2 cellular contexts compared by ENCODE assay signal in the genomic region with DNA sequence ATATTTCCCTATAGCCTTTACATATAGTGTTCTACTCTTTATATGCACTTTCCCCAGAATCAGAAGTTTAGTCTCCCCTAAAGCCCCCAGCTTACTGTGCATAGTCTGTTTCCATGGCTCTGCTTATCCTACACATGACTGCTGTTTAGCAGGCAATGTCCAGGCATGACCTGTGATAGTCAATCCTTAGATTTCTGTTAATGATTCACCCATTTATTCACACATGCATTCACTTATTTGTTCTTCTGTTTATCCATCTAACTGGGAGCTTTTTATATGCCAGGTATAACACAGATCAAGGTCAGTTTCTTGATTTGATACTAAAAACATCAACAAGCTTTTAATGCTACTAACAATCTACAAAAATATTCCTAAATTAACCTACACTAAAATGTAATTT.
TF ChIP-seq lines count a peak whose summit lies in the region.

No MANE protein-coding gene starts in this region.

TF ChIP-seq in liver, 16 proteins besides CTCF, POLR2A, EP300 and RAD21 (continued from another document):
- TF ChIP-seq, protein P1, sequence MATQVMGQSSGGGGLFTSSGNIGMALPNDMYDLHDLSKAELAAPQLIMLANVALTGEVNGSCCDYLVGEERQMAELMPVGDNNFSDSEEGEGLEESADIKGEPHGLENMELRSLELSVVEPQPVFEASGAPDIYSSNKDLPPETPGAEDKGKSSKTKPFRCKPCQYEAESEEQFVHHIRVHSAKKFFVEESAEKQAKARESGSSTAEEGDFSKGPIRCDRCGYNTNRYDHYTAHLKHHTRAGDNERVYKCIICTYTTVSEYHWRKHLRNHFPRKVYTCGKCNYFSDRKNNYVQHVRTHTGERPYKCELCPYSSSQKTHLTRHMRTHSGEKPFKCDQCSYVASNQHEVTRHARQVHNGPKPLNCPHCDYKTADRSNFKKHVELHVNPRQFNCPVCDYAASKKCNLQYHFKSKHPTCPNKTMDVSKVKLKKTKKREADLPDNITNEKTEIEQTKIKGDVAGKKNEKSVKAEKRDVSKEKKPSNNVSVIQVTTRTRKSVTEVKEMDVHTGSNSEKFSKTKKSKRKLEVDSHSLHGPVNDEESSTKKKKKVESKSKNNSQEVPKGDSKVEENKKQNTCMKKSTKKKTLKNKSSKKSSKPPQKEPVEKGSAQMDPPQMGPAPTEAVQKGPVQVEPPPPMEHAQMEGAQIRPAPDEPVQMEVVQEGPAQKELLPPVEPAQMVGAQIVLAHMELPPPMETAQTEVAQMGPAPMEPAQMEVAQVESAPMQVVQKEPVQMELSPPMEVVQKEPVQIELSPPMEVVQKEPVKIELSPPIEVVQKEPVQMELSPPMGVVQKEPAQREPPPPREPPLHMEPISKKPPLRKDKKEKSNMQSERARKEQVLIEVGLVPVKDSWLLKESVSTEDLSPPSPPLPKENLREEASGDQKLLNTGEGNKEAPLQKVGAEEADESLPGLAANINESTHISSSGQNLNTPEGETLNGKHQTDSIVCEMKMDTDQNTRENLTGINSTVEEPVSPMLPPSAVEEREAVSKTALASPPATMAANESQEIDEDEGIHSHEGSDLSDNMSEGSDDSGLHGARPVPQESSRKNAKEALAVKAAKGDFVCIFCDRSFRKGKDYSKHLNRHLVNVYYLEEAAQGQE (IDR thresholded peaks at IDR 0.05) = peak; percentile 35
TF ChIP-seq in liver: peak in this region for 8.

TF ChIP-seq in WTC11, 78 proteins besides CTCF, POLR2A, EP300 and RAD21 (continued from another document):
- TF ChIP-seq, protein P2, sequence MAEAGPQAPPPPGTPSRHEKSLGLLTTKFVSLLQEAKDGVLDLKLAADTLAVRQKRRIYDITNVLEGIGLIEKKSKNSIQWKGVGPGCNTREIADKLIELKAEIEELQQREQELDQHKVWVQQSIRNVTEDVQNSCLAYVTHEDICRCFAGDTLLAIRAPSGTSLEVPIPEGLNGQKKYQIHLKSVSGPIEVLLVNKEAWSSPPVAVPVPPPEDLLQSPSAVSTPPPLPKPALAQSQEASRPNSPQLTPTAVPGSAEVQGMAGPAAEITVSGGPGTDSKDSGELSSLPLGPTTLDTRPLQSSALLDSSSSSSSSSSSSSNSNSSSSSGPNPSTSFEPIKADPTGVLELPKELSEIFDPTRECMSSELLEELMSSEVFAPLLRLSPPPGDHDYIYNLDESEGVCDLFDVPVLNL (CRISPR knock-in tag; IDR thresholded peaks at IDR 0.05; ENCODE audit: borderline replicate concordance, low read depth) = no peak
- TF ChIP-seq, protein P3, sequence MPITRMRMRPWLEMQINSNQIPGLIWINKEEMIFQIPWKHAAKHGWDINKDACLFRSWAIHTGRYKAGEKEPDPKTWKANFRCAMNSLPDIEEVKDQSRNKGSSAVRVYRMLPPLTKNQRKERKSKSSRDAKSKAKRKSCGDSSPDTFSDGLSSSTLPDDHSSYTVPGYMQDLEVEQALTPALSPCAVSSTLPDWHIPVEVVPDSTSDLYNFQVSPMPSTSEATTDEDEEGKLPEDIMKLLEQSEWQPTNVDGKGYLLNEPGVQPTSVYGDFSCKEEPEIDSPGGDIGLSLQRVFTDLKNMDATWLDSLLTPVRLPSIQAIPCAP (CRISPR knock-in tag; IDR thresholded peaks at IDR 0.05) = no peak
- TF ChIP-seq, protein P4, sequence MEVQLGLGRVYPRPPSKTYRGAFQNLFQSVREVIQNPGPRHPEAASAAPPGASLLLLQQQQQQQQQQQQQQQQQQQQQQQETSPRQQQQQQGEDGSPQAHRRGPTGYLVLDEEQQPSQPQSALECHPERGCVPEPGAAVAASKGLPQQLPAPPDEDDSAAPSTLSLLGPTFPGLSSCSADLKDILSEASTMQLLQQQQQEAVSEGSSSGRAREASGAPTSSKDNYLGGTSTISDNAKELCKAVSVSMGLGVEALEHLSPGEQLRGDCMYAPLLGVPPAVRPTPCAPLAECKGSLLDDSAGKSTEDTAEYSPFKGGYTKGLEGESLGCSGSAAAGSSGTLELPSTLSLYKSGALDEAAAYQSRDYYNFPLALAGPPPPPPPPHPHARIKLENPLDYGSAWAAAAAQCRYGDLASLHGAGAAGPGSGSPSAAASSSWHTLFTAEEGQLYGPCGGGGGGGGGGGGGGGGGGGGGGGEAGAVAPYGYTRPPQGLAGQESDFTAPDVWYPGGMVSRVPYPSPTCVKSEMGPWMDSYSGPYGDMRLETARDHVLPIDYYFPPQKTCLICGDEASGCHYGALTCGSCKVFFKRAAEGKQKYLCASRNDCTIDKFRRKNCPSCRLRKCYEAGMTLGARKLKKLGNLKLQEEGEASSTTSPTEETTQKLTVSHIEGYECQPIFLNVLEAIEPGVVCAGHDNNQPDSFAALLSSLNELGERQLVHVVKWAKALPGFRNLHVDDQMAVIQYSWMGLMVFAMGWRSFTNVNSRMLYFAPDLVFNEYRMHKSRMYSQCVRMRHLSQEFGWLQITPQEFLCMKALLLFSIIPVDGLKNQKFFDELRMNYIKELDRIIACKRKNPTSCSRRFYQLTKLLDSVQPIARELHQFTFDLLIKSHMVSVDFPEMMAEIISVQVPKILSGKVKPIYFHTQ (CRISPR knock-in tag; IDR thresholded peaks at IDR 0.05) = no peak
